Comparison of ENCODE assay signal across 16 cellular contexts in the genomic region with DNA sequence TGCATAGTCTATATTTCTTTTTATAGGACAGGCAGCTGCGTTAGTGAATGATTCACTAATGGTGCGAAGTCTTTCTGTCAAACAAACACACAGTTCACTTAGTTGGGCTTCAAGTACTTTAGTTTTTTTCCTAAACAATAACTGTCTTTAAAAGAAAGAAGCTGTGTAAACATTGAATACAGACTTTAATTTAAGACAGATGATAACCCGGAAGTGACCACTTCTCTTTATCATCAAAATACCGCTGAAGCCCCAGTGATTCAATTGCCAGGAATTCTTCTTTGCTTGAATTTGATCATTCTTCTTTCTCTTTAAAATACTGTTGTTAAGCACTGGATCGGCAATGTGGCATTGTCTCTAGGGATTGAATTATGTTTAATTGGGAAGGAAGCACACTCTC. TPM values are rescaled to one million over a fixed set of nuclear protein-coding genes. Genes with fewer than 3 reads are reported as not detected.
DNase-seq lines count a peak whose midpoint lies in the region; ATAC-seq lines count a peak whose summit lies in the region.
"Had no signal": no experiment of that assay in that cellular context is flagged by ENCODE, and none has a peak within 500 bp of the region (broad histone marks: within the 10 kb centered on the region; RNA-seq: fewer than 3 reads in every experiment).

No MANE protein-coding gene starts in this region.

- H3K36me3 ChIP-seq in SK-N-MC (ENCODE audit: insufficient read depth, low read length) = no peaks in the 10 kb centered on the region
- H3K36me3 ChIP-seq: breast epithelium, tibial artery had no signal

- no peak overlapping the region for H3K27ac Mint-ChIP-seq in activated T-helper 17 cell treated with anti-CD3 and anti-CD28 coated beads, Interleukin-2, amount 50 U/mL, for 72 hours
- H3K27ac Mint-ChIP-seq: activated T-helper 1 cell treated with anti-CD3 and anti-CD28 coated beads, Interleukin-12 subunit alpha, Interleukin-12 subunit beta, Interleukin-2, Interleukin-4 antibody, amounts not matched to agents 30 ng/mL and 10 ng/mL and 1 ng/mL, durations not matched to agents 14 hours and 24 hours and 36 hours had no signal

- DNase-seq in DMS53 (lab: John Stamatoyannopoulos, UW) = peak; percentile 80
- DNase-seq in NCI-H1105 (lab: John Stamatoyannopoulos, UW) = peak; percentile 44
- peak; percentile 34 for DNase-seq in SK-N-MC (ENCODE audit: low read depth, low spot score)
- peak; percentile 36 for DNase-seq in left kidney (ENCODE audit: low read depth, low spot score)
- DNase-seq in activated CD4-positive, alpha-beta T cell treated with anti-CD3 and anti-CD28 coated beads, Interleukin-2, amount 50 U/mL, for 1 hour = no peak
- DNase-seq: mammary epithelial cell; MM.1S; nucleus accumbens; stimulated activated CD4-positive, alpha-beta T cell treated with anti-CD3 and anti-CD28 coated beads, Interleukin-12 subunit alpha, Interleukin-12 subunit beta, amount 100 ng/mL, for 4 hours; SW 1271; tibial artery had no signal

- H3K9ac ChIP-seq in SK-N-MC (ENCODE audit: insufficient read length) = no peak overlapping the region

- H3K4me3 Mint-ChIP-seq in activated T-helper 17 cell treated with anti-CD3 and anti-CD28 coated beads, Interleukin-2, amount 50 U/mL, for 72 hours = no peak overlapping the region
- H3K4me3 Mint-ChIP-seq: activated T-helper 1 cell treated with anti-CD3 and anti-CD28 coated beads, Interleukin-12 subunit alpha, Interleukin-12 subunit beta, Interleukin-2, Interleukin-4 antibody, amounts not matched to agents 30 ng/mL and 10 ng/mL and 1 ng/mL, durations not matched to agents 14 hours and 24 hours and 36 hours had no signal

- no peaks in the 10 kb centered on the region for H3K4me1 Mint-ChIP-seq in activated T-helper 17 cell treated with anti-CD3 and anti-CD28 coated beads, Interleukin-2, amount 50 U/mL, for 72 hours

- peak overlapping the region; percentile 67 for H3K4me3 ChIP-seq in SK-N-MC
- H3K4me3 ChIP-seq: breast epithelium, tibial artery had no signal

- H3K9me3 Mint-ChIP-seq in activated T-helper 17 cell treated with anti-CD3 and anti-CD28 coated beads, Interleukin-2, amount 50 U/mL, for 72 hours = peaks cover 9% of the 10 kb centered on the region
- H3K9me3 Mint-ChIP-seq: activated T-helper 1 cell treated with anti-CD3 and anti-CD28 coated beads, Interleukin-12 subunit alpha, Interleukin-12 subunit beta, Interleukin-2, Interleukin-4 antibody, amounts not matched to agents 30 ng/mL and 10 ng/mL and 1 ng/mL, durations not matched to agents 14 hours and 24 hours and 36 hours had no signal

- H3K36me3 Mint-ChIP-seq in activated T-helper 17 cell treated with anti-CD3 and anti-CD28 coated beads, Interleukin-2, amount 50 U/mL, for 72 hours (ENCODE audit: low read depth) = no peaks in the 10 kb centered on the region

- H3K27ac ChIP-seq in SK-N-MC = peak overlapping the region; percentile 60; the same call in 1 of the 2 replicates
- H3K27ac ChIP-seq: breast epithelium, tibial artery had no signal

- ATAC-seq in GM18520 (IDR thresholded peaks at IDR 0.05; ENCODE audit: unreplicated experiment) (no peak), HG02970 (IDR thresholded peaks at IDR 0.05; ENCODE audit: low FRiP score, unreplicated experiment) (no peak)
- no peak for ATAC-seq in activated T-helper 17 cell treated with anti-CD3 and anti-CD28 coated beads, Interleukin-2, amount 50 U/mL, for 72 hours (replicated peaks)

- no peaks in the 10 kb centered on the region for H3K27me3 Mint-ChIP-seq in activated T-helper 17 cell treated with anti-CD3 and anti-CD28 coated beads, Interleukin-2, amount 50 U/mL, for 72 hours

- no peaks in the 10 kb centered on the region for H3K9me3 ChIP-seq in SK-N-MC (ENCODE audit: low read depth, low read length)
- H3K9me3 ChIP-seq: tibial artery had no signal

RNA-seq across cellular contexts. Expression of a gene that starts 30.3 kb away (rescaled TPM):
- not detected for total RNA-seq in activated T-helper 17 cell treated with anti-CD3 and anti-CD28 coated beads, Interleukin-2, amount 50 U/mL, for 72 hours
- total RNA-seq: activated T-helper 1 cell treated with anti-CD3 and anti-CD28 coated beads, Interleukin-12 subunit alpha, Interleukin-12 subunit beta, Interleukin-2, Interleukin-4 antibody, amounts not matched to agents 30 ng/mL and 10 ng/mL and 1 ng/mL, durations not matched to agents 14 hours and 24 hours and 36 hours; mammary epithelial cell had no signal
